In the genomic region with DNA sequence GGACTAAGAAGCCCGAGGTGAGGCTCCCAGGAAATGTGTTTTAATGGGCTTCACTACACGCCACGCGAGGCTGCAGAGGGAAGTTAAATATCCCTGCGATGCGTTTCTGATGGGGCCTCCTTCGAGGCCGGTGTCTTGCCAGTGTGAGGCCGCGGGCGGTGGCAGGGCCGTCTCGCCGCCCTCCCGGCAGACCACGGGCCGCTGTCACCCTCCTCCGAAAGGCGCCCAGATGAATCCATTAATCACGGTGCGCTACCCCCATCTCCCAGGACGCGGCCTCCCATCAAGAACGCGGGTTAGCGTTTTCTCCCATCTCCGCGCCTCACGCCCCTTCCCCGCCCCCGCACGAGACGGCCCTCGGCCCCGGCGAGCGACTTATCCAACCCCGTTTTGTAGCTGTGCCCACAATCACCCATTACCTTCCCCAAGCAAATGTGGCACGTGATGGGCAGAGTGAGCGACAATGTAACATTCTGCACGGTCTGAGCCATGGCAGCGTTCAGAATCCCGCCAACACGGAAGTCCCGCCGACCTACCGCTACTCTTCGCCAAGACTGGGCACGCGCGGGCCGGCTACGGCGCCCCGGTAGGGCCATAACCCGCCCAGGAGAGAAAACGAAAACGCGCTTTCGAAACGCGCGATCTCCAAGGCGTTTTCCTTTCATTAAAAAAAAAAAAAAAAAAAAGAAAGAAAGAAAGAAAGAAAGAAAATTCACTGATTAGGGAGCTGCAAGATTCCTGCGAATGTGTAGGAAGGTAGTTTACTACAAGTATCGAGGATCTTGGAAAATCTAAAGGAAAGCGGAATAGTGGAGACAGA, we compare ENCODE assay signal across 1 cellular context.
TF ChIP-seq lines count a peak whose summit lies in the region.

A gene with protein sequence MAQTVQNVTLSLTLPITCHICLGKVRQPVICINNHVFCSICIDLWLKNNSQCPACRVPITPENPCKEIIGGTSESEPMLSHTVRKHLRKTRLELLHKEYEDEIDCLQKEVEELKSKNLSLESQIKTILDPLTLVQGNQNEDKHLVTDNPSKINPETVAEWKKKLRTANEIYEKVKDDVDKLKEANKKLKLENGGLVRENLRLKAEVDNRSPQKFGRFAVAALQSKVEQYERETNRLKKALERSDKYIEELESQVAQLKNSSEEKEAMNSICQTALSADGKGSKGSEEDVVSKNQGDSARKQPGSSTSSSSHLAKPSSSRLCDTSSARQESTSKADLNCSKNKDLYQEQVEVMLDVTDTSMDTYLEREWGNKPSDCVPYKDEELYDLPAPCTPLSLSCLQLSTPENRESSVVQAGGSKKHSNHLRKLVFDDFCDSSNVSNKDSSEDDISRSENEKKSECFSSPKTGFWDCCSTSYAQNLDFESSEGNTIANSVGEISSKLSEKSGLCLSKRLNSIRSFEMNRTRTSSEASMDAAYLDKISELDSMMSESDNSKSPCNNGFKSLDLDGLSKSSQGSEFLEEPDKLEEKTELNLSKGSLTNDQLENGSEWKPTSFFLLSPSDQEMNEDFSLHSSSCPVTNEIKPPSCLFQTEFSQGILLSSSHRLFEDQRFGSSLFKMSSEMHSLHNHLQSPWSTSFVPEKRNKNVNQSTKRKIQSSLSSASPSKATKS (minus strand): TSS at position 526 of the 820 bp plus-strand sequence. CDS start 35 bp downstream, at position 491.

TF ChIP-seq in HepG2, 621 proteins besides CTCF, POLR2A, EP300 and RAD21 (continued from another document and continues in another):
- TF ChIP-seq, protein P1, sequence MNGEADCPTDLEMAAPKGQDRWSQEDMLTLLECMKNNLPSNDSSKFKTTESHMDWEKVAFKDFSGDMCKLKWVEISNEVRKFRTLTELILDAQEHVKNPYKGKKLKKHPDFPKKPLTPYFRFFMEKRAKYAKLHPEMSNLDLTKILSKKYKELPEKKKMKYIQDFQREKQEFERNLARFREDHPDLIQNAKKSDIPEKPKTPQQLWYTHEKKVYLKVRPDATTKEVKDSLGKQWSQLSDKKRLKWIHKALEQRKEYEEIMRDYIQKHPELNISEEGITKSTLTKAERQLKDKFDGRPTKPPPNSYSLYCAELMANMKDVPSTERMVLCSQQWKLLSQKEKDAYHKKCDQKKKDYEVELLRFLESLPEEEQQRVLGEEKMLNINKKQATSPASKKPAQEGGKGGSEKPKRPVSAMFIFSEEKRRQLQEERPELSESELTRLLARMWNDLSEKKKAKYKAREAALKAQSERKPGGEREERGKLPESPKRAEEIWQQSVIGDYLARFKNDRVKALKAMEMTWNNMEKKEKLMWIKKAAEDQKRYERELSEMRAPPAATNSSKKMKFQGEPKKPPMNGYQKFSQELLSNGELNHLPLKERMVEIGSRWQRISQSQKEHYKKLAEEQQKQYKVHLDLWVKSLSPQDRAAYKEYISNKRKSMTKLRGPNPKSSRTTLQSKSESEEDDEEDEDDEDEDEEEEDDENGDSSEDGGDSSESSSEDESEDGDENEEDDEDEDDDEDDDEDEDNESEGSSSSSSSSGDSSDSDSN (CRISPR knock-in tag; IDR thresholded peaks at IDR 0.05) = peak; percentile 48; the same call in 1 of the 2 replicates
- no peak for TF ChIP-seq ONECUT2 (CRISPR knock-in tag; IDR thresholded peaks at IDR 0.05)
- TF ChIP-seq, protein P2, sequence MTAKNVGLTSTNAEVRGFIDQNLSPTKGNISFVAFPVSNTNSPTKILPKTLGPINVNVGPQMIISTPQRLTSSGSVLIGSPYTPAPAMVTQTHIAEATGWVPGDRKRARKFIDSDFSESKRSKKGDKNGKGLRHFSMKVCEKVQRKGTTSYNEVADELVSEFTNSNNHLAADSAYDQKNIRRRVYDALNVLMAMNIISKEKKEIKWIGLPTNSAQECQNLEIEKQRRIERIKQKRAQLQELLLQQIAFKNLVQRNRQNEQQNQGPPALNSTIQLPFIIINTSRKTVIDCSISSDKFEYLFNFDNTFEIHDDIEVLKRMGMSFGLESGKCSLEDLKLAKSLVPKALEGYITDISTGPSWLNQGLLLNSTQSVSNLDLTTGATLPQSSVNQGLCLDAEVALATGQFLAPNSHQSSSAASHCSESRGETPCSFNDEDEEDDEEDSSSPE (CRISPR knock-in tag; IDR thresholded peaks at IDR 0.05) = peak; percentile 95
- TF ChIP-seq MTF1 (CRISPR knock-in tag; IDR thresholded peaks at IDR 0.05) = no peak
- no peak for TF ChIP-seq KAT2B (IDR thresholded peaks at IDR 0.05; ENCODE audit: borderline replicate concordance, low read depth, low read length)
- no peak for TF ChIP-seq RORA (CRISPR knock-in tag; IDR thresholded peaks at IDR 0.05)
- TF ChIP-seq, protein P3, sequence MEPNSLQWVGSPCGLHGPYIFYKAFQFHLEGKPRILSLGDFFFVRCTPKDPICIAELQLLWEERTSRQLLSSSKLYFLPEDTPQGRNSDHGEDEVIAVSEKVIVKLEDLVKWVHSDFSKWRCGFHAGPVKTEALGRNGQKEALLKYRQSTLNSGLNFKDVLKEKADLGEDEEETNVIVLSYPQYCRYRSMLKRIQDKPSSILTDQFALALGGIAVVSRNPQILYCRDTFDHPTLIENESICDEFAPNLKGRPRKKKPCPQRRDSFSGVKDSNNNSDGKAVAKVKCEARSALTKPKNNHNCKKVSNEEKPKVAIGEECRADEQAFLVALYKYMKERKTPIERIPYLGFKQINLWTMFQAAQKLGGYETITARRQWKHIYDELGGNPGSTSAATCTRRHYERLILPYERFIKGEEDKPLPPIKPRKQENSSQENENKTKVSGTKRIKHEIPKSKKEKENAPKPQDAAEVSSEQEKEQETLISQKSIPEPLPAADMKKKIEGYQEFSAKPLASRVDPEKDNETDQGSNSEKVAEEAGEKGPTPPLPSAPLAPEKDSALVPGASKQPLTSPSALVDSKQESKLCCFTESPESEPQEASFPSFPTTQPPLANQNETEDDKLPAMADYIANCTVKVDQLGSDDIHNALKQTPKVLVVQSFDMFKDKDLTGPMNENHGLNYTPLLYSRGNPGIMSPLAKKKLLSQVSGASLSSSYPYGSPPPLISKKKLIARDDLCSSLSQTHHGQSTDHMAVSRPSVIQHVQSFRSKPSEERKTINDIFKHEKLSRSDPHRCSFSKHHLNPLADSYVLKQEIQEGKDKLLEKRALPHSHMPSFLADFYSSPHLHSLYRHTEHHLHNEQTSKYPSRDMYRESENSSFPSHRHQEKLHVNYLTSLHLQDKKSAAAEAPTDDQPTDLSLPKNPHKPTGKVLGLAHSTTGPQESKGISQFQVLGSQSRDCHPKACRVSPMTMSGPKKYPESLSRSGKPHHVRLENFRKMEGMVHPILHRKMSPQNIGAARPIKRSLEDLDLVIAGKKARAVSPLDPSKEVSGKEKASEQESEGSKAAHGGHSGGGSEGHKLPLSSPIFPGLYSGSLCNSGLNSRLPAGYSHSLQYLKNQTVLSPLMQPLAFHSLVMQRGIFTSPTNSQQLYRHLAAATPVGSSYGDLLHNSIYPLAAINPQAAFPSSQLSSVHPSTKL (CRISPR knock-in tag; IDR thresholded peaks at IDR 0.05) = peak; percentile 37; the same call in 1 of the 2 replicates
- TF ChIP-seq, protein P4, sequence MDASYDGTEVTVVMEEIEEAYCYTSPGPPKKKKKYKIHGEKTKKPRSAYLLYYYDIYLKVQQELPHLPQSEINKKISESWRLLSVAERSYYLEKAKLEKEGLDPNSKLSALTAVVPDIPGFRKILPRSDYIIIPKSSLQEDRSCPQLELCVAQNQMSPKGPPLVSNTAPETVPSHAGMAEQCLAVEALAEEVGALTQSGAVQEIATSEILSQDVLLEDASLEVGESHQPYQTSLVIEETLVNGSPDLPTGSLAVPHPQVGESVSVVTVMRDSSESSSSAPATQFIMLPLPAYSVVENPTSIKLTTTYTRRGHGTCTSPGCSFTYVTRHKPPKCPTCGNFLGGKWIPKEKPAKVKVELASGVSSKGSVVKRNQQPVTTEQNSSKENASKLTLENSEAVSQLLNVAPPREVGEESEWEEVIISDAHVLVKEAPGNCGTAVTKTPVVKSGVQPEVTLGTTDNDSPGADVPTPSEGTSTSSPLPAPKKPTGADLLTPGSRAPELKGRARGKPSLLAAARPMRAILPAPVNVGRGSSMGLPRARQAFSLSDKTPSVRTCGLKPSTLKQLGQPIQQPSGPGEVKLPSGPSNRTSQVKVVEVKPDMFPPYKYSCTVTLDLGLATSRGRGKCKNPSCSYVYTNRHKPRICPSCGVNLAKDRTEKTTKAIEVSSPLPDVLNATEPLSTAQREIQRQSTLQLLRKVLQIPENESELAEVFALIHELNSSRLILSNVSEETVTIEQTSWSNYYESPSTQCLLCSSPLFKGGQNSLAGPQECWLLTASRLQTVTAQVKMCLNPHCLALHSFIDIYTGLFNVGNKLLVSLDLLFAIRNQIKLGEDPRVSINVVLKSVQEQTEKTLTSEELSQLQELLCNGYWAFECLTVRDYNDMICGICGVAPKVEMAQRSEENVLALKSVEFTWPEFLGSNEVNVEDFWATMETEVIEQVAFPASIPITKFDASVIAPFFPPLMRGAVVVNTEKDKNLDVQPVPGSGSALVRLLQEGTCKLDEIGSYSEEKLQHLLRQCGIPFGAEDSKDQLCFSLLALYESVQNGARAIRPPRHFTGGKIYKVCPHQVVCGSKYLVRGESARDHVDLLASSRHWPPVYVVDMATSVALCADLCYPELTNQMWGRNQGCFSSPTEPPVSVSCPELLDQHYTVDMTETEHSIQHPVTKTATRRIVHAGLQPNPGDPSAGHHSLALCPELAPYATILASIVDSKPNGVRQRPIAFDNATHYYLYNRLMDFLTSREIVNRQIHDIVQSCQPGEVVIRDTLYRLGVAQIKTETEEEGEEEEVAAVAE (CRISPR knock-in tag; IDR thresholded peaks at IDR 0.05; ENCODE audit: borderline replicate concordance) = 0 out of 2 replicates have a peak, but pooled peaks have one; percentile 41
- TF ChIP-seq, protein P5, sequence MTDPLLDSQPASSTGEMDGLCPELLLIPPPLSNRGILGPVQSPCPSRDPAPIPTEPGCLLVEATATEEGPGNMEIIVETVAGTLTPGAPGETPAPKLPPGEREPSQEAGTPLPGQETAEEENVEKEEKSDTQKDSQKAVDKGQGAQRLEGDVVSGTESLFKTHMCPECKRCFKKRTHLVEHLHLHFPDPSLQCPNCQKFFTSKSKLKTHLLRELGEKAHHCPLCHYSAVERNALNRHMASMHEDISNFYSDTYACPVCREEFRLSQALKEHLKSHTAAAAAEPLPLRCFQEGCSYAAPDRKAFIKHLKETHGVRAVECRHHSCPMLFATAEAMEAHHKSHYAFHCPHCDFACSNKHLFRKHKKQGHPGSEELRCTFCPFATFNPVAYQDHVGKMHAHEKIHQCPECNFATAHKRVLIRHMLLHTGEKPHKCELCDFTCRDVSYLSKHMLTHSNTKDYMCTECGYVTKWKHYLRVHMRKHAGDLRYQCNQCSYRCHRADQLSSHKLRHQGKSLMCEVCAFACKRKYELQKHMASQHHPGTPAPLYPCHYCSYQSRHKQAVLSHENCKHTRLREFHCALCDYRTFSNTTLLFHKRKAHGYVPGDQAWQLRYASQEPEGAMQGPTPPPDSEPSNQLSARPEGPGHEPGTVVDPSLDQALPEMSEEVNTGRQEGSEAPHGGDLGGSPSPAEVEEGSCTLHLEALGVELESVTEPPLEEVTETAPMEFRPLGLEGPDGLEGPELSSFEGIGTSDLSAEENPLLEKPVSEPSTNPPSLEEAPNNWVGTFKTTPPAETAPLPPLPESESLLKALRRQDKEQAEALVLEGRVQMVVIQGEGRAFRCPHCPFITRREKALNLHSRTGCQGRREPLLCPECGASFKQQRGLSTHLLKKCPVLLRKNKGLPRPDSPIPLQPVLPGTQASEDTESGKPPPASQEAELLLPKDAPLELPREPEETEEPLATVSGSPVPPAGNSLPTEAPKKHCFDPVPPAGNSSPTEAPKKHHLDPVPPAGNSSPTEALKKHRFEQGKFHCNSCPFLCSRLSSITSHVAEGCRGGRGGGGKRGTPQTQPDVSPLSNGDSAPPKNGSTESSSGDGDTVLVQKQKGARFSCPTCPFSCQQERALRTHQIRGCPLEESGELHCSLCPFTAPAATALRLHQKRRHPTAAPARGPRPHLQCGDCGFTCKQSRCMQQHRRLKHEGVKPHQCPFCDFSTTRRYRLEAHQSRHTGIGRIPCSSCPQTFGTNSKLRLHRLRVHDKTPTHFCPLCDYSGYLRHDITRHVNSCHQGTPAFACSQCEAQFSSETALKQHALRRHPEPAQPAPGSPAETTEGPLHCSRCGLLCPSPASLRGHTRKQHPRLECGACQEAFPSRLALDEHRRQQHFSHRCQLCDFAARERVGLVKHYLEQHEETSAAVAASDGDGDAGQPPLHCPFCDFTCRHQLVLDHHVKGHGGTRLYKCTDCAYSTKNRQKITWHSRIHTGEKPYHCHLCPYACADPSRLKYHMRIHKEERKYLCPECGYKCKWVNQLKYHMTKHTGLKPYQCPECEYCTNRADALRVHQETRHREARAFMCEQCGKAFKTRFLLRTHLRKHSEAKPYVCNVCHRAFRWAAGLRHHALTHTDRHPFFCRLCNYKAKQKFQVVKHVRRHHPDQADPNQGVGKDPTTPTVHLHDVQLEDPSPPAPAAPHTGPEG (CRISPR knock-in tag; IDR thresholded peaks at IDR 0.05) = no peak
- TF ChIP-seq, protein P6, sequence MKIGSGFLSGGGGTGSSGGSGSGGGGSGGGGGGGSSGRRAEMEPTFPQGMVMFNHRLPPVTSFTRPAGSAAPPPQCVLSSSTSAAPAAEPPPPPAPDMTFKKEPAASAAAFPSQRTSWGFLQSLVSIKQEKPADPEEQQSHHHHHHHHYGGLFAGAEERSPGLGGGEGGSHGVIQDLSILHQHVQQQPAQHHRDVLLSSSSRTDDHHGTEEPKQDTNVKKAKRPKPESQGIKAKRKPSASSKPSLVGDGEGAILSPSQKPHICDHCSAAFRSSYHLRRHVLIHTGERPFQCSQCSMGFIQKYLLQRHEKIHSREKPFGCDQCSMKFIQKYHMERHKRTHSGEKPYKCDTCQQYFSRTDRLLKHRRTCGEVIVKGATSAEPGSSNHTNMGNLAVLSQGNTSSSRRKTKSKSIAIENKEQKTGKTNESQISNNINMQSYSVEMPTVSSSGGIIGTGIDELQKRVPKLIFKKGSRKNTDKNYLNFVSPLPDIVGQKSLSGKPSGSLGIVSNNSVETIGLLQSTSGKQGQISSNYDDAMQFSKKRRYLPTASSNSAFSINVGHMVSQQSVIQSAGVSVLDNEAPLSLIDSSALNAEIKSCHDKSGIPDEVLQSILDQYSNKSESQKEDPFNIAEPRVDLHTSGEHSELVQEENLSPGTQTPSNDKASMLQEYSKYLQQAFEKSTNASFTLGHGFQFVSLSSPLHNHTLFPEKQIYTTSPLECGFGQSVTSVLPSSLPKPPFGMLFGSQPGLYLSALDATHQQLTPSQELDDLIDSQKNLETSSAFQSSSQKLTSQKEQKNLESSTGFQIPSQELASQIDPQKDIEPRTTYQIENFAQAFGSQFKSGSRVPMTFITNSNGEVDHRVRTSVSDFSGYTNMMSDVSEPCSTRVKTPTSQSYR (CRISPR knock-in tag; IDR thresholded peaks at IDR 0.05; ENCODE audit: borderline replicate concordance) = no peak
- no peak for TF ChIP-seq ZNF878 (CRISPR knock-in tag; IDR thresholded peaks at IDR 0.05)
- TF ChIP-seq MEIS2 (CRISPR knock-in tag; IDR thresholded peaks at IDR 0.05) = peak; percentile 21; the same call in 1 of the 2 replicates
- TF ChIP-seq, protein P7, sequence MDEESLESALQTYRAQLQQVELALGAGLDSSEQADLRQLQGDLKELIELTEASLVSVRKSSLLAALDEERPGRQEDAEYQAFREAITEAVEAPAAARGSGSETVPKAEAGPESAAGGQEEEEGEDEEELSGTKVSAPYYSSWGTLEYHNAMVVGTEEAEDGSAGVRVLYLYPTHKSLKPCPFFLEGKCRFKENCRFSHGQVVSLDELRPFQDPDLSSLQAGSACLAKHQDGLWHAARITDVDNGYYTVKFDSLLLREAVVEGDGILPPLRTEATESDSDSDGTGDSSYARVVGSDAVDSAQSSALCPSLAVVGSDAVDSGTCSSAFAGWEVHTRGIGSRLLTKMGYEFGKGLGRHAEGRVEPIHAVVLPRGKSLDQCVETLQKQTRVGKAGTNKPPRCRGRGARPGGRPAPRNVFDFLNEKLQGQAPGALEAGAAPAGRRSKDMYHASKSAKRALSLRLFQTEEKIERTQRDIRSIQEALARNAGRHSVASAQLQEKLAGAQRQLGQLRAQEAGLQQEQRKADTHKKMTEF (CRISPR knock-in tag; IDR thresholded peaks at IDR 0.05) = peak; percentile 85
- no peak for TF ChIP-seq SRF (IDR thresholded peaks at IDR 0.05; ENCODE audit: low read depth, low read length)
- TF ChIP-seq ATF7-NPFF (CRISPR knock-in tag; IDR thresholded peaks at IDR 0.05; ENCODE audit: low read depth) = 0 out of 2 replicates have a peak, but pooled peaks have one; percentile 52
